1 cellular context compared by ENCODE assay signal in the genomic region with DNA sequence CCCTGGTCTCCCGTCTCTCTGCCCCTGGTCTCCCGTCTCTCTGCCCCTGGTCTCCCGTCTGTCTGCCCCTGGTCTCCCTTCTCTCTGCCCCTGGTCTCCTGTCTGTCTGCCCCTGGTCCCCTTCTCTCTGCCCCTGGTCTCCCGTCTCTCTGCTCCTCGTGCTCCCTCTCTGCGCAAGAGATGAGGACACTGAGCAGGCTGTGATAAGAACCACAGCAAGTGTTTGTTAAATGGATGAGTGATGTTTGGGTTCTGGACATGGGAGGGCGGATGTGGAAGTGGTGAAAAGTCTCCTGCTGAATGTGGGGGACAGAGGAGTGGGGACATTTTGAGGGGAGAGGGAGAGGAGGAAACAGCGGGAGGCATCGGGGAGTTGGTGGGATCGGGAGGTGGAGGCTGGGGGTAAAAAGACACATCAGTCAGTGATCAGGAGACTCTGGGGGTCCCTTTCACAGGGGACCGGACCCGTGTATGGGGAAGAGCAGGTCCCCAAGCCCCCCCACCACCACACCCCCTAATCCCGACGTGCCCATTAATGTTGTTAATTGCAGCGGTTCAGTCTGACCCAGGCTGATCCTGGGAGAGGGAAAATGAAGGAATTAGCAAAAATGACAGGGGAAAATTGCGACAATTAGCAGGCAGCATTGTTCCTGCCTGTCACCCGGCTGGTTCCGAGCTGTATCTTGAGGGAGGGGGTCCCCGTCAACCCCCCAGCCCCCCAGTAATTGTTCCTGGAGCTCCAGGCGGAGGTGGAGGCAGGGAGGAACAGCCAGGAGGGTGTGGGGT.
TF ChIP-seq lines count a peak whose summit lies in the region.

No MANE protein-coding gene starts in this region.

TF ChIP-seq in WTC11, 78 proteins besides CTCF, POLR2A, EP300 and RAD21 (continued from another document):
- no peak for TF ChIP-seq ZNF232 (CRISPR knock-in tag; IDR thresholded peaks at IDR 0.05)
- TF ChIP-seq, protein P1, sequence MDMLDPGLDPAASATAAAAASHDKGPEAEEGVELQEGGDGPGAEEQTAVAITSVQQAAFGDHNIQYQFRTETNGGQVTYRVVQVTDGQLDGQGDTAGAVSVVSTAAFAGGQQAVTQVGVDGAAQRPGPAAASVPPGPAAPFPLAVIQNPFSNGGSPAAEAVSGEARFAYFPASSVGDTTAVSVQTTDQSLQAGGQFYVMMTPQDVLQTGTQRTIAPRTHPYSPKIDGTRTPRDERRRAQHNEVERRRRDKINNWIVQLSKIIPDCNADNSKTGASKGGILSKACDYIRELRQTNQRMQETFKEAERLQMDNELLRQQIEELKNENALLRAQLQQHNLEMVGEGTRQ (CRISPR knock-in tag; IDR thresholded peaks at IDR 0.05): no peak
- TF ChIP-seq, protein P2, sequence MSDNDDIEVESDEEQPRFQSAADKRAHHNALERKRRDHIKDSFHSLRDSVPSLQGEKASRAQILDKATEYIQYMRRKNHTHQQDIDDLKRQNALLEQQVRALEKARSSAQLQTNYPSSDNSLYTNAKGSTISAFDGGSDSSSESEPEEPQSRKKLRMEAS (CRISPR knock-in tag; IDR thresholded peaks at IDR 0.05): no peak
- TF ChIP-seq, protein P3, sequence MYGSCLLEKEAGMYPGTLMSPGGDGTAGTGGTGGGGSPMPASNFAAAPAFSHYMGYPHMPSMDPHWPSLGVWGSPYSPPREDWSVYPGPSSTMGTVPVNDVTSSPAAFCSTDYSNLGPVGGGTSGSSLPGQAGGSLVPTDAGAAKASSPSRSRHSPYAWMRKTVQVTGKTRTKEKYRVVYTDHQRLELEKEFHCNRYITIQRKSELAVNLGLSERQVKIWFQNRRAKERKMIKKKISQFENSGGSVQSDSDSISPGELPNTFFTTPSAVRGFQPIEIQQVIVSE (CRISPR knock-in tag; IDR thresholded peaks at IDR 0.05; ENCODE audit: borderline replicate concordance): no peak
- TF ChIP-seq, protein P4, sequence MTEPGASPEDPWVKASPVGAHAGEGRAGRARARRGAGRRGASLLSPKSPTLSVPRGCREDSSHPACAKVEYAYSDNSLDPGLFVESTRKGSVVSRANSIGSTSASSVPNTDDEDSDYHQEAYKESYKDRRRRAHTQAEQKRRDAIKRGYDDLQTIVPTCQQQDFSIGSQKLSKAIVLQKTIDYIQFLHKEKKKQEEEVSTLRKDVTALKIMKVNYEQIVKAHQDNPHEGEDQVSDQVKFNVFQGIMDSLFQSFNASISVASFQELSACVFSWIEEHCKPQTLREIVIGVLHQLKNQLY (CRISPR knock-in tag; IDR thresholded peaks at IDR 0.05): no peak
